In genomic region chr6:3915076-3915791, GRCh38 we compare ENCODE assay signal across 14 cellular contexts.
A peak's percentile ranks its signal among the peaks of the same experiment; 100 is the strongest.
DNase-seq lines count a peak whose midpoint lies in the region; ATAC-seq and TF ChIP-seq lines count a peak whose summit lies in the region.
"Had no signal": no experiment of that assay in that cellular context is flagged by ENCODE, and none has a peak within 500 bp of the region (broad histone marks: within the 10 kb centered on the region; RNA-seq: fewer than 3 reads in every experiment).

No MANE protein-coding gene starts in this region.

- H3K4me3 ChIP-seq in breast epithelium, result no peak overlapping the region
- H3K4me3 ChIP-seq: body of pancreas, skin epidermis, uterus had no signal

- TF ChIP-seq CTCF in MCF 10A (IDR thresholded peaks at IDR 0.05; ENCODE audit: unreplicated experiment), result no peak
- no peak for TF ChIP-seq CTCF in breast epithelium (IDR thresholded peaks at IDR 0.05)

- H3K27me3 Mint-ChIP-seq in MCF 10A (ENCODE audit: insufficient read depth, unreplicated experiment), result no peaks in the 10 kb centered on the region
- H3K27me3 Mint-ChIP-seq in naive thymus-derived CD8-positive, alpha-beta T cell, result peaks cover 24 to 41% (median 30%) of the 10 kb centered on the region in 5 donors

- ATAC-seq in naive thymus-derived CD8-positive, alpha-beta T cell, result peak; percentile 84 to 93
- ATAC-seq: body of pancreas had no signal

- peaks cover 55% of the 10 kb centered on the region for H3K4me1 Mint-ChIP-seq in MCF 10A (ENCODE audit: insufficient read depth, unreplicated experiment)
- H3K4me1 Mint-ChIP-seq in naive thymus-derived CD8-positive, alpha-beta T cell, result peaks cover 20 to 34% (median 28%) of the 10 kb centered on the region in 4 donors

- H3K9me3 ChIP-seq in breast epithelium, result no peaks in the 10 kb centered on the region
- H3K9me3 ChIP-seq: body of pancreas, uterus had no signal

- no peak for TF ChIP-seq POLR2A in breast epithelium (IDR thresholded peaks at IDR 0.05)

- no peaks in the 10 kb centered on the region for H3K27me3 ChIP-seq in breast epithelium
- H3K27me3 ChIP-seq: body of pancreas, uterus had no signal

- peaks cover 6% of the 10 kb centered on the region for H3K36me3 Mint-ChIP-seq in MCF 10A (ENCODE audit: insufficient read depth, unreplicated experiment)
- H3K36me3 Mint-ChIP-seq in naive thymus-derived CD8-positive, alpha-beta T cell, result peaks cover 0 to 5% (median 0%) of the 10 kb centered on the region in 3 donors

- intact Hi-C loops in MCF 10A (cut with micrococcal nuclease), result no loop called here
- intact Hi-C loops in breast epithelium (cut with DNase I; ENCODE audit: low total_unique reads), result no loop called here

- H3K9me3 Mint-ChIP-seq in MCF 10A (ENCODE audit: unreplicated experiment), result no peaks in the 10 kb centered on the region
- peaks cover 0 to 4% (median 0%) of the 10 kb centered on the region in 9 donors for H3K9me3 Mint-ChIP-seq in naive thymus-derived CD8-positive, alpha-beta T cell

- no peaks in the 10 kb centered on the region for H3K36me3 ChIP-seq in breast epithelium
- H3K36me3 ChIP-seq: uterus had no signal

- CTCF ChIA-PET in MCF 10A (lab: Yijun Ruan, JAX), result interaction anchor here (1.2 kb wide), 1 partner anchor 159 kb away, joined by 3 read pairs; no protein-coding TSS in a partner anchor

- POLR2A ChIA-PET in MCF 10A (lab: Yijun Ruan, JAX), result interaction anchor here (0.7 to 0.8 kb wide), 3 partner anchors 54 to 89 kb away, joined by 3 to 7 read pairs (median 3); no protein-coding TSS in a partner anchor
- POLR2A ChIA-PET in naive thymus-derived CD8-positive, alpha-beta T cell (lab: Charles Lee), result no interaction called here

- no peak overlapping the region for H3K27ac ChIP-seq in breast epithelium

- peak overlapping the region; percentile 63 for H3K27ac Mint-ChIP-seq in MCF 10A (ENCODE audit: low read depth, unreplicated experiment)
- H3K27ac Mint-ChIP-seq in naive thymus-derived CD8-positive, alpha-beta T cell, result peak overlapping the region in 2 of 10 donors; percentile 9 to 17

- H3K4me1 ChIP-seq in breast epithelium, result peaks cover 0 to 18% of the 10 kb centered on the region in 2 donors

- BruUV-seq in MCF 10A (replicated peaks; lab: Mats Ljungman, UMichigan), result no TSS peak

- DNase-seq in MCF 10A (ENCODE audit: unreplicated experiment) (no peak), breast epithelium (ENCODE audit: low spot score in 2 of 2) (no peak), RPMI8226 (peak; percentile 54), hepatic stellate cell (ENCODE audit: low spot score) (no peak), SHP77 (lab: John Stamatoyannopoulos, UW) (no peak), AG20443 (ENCODE audit: low spot score) (no peak)
- peak; percentile 38 to 47 for DNase-seq in activated T-cell treated with anti-CD3 and anti-CD28 coated beads, Interleukin-2, amount 50 U/mL, for 48 hours
- peak in 7 of 10 donors; percentile 7 to 75 (median 51) for DNase-seq in naive thymus-derived CD8-positive, alpha-beta T cell
- DNase-seq: body of pancreas; effector CD8-positive, alpha-beta T cell; foreskin fibroblast; NCI-H1105; uterus had no signal

- H3K4me3 Mint-ChIP-seq in MCF 10A (ENCODE audit: unreplicated experiment), result no peak overlapping the region
- peak overlapping the region; percentile 40 to 82 (median 72) for H3K4me3 Mint-ChIP-seq in naive thymus-derived CD8-positive, alpha-beta T cell

Comparison
In these comparisons a context has a peak if more than half of its experiments do, and no peak if none do; other contexts are left out.
1. DNase-seq: peak in RPMI8226 (single experiment), activated T-cell treated with anti-CD3 and anti-CD28 coated beads, Interleukin-2, amount 50 U/mL, for 48 hours (2 of 2) and naive thymus-derived CD8-positive, alpha-beta T cell (7 of 10); none in MCF 10A (single experiment), breast epithelium (0 of 2), hepatic stellate cell (single experiment), SHP77 (0 of 2) and AG20443 (single experiment).